22 cellular contexts compared by ENCODE assay signal in the genomic region with DNA sequence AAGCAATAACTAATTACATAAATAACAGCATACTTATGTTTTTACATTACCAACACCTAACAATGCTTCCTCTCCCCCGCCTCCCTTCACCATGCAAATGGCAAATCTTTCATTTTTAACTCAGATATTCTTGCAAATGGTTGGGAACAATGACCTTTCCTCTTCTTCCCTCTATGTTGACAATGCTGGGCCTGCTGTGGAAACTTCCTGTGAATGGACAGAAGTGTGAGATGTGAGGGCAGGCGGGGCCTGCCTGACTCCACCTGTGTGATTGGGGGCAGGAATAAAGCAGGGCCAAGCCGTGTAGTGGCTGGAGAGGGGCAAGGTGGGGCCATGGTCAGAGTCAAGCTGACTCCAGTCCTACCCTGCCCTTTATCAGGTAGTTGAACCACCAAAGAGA.
DNase-seq lines count a peak whose midpoint lies in the region; ATAC-seq, FAIRE-seq and TF ChIP-seq lines count a peak whose summit lies in the region.
"Had no signal": no experiment of that assay in that cellular context is flagged by ENCODE, and none has a peak within 500 bp of the region (broad histone marks: within the 10 kb centered on the region; RNA-seq: fewer than 3 reads in every experiment).

No MANE protein-coding gene starts in this region.

- DNase-seq in NCI-H1105 (lab: John Stamatoyannopoulos, UW) (peak; percentile 5), NCI-H1105 treated with DMSO at 0.1 percent for 48 hours (lab: John Stamatoyannopoulos, UW) (no peak), HepG2 (ENCODE audit: low spot score) (peak; percentile 10), right lobe of liver (no peak), aorta (no peak)
- DNase-seq: AML-193; CD4-positive, alpha-beta T cell; CD8-positive, alpha-beta T cell; DMS 273 treated with DMSO at 0.1 percent for 48 hours; DMS153; DMS53; DMS79; DND-41; EL; GDM1 had no signal

- CTCF ChIA-PET in HepG2 (lab: Yijun Ruan, JAX; ENCODE audit: low intra/inter-chr PET ratio, low total read pairs), result no interaction called here

- no peaks in the 10 kb centered on the region for H3K79me2 ChIP-seq in HepG2 (ENCODE audit: insufficient read depth, low read length)

- intact Hi-C loops in HepG2 (cut with micrococcal nuclease; ENCODE audit: unreplicated experiment) (no loop called here), right lobe of liver (cut with DNase I) (no loop called here), aorta (cut with DNase I) (no loop called here)

- TF ChIP-seq POLR2A in HepG2 (IDR thresholded peaks at IDR 0.05; ENCODE audit: insufficient read depth in 1 of 2, low read depth in 2 of 2, low read length in 2 of 2), result no peak
- no peak for TF ChIP-seq POLR2A in right lobe of liver (IDR thresholded peaks at IDR 0.05)

- H3K27ac ChIP-seq in HepG2 (ENCODE audit: extremely low read length, insufficient read depth, low read length), result no peak overlapping the region
- H3K27ac ChIP-seq in right lobe of liver, result no peak overlapping the region
- H3K27ac ChIP-seq in aorta (ENCODE audit: low read depth in 1 of 2, low read length in 2 of 2), result no peak overlapping the region
- H3K27ac ChIP-seq: 22Rv1; A549; BLaER1 treated with 17β-estradiol and CSF1 and Interleukin-3, amounts not matched to agents 10 nM and 100 nM; C4-2B had no signal

- H4K20me1 ChIP-seq in HepG2 (ENCODE audit: insufficient read depth, low read length), result no peaks in the 10 kb centered on the region
- H4K20me1 ChIP-seq: BLaER1 treated with 17β-estradiol and CSF1 and Interleukin-3, amounts not matched to agents 10 nM and 100 nM had no signal

- TF ChIP-seq EP300 in HepG2 (IDR thresholded peaks at IDR 0.05; ENCODE audit: low read depth in 2 of 2, low read length in 2 of 2) (no peak), HepG2 (CRISPR knock-in tag; IDR thresholded peaks at IDR 0.05; ENCODE audit: borderline replicate concordance) (no peak)

- POLR2A ChIA-PET in HepG2 (lab: Yijun Ruan, JAX), result no interaction called here

- ATAC-seq in HepG2 (no peak; the same call in 2 of the 3 replicates), right lobe of liver (no peak), aorta (ENCODE audit: low FRiP score) (no peak)
- ATAC-seq: A549; CD8-positive, alpha-beta T cell; GM12878 had no signal

- H3K4me1 ChIP-seq in HepG2 (ENCODE audit: insufficient read depth, low read length), result peaks cover 30% of the 10 kb centered on the region
- H3K4me1 ChIP-seq in right lobe of liver, result no peaks in the 10 kb centered on the region
- H3K4me1 ChIP-seq in aorta (ENCODE audit: control insufficient read depth in 1 of 2, insufficient read depth in 2 of 2, low read length in 2 of 2), result no peaks in the 10 kb centered on the region
- H3K4me1 ChIP-seq: A549; BLaER1 treated with 17β-estradiol and CSF1 and Interleukin-3, amounts not matched to agents 10 nM and 100 nM had no signal

- no peaks in the 10 kb centered on the region for H3K36me3 ChIP-seq in HepG2 (replicated peaks in 1 of 2; ENCODE audit: control insufficient read depth in 1 of 2, insufficient read depth in 2 of 2, low read length in 2 of 2)
- H3K36me3 ChIP-seq in right lobe of liver, result no peaks in the 10 kb centered on the region
- no peaks in the 10 kb centered on the region for H3K36me3 ChIP-seq in aorta (ENCODE audit: control insufficient read depth in 1 of 2, insufficient read depth in 2 of 2, low read length in 1 of 2)
- H3K36me3 ChIP-seq: BLaER1 treated with 17β-estradiol and CSF1 and Interleukin-3, amounts not matched to agents 10 nM and 100 nM had no signal

- H3K27me3 ChIP-seq in HepG2 (ENCODE audit: control insufficient read depth in 1 of 2, insufficient read depth in 2 of 2, low read length in 2 of 2), result no peaks in the 10 kb centered on the region
- no peaks in the 10 kb centered on the region for H3K27me3 ChIP-seq in right lobe of liver
- no peaks in the 10 kb centered on the region for H3K27me3 ChIP-seq in aorta (ENCODE audit: control insufficient read depth in 1 of 2, insufficient read depth in 2 of 2, low read length in 1 of 2)
- H3K27me3 ChIP-seq: BLaER1 treated with 17β-estradiol and CSF1 and Interleukin-3, amounts not matched to agents 10 nM and 100 nM had no signal

- no peak for TF ChIP-seq CTCF in HepG2 (CRISPR knock-in tag; IDR thresholded peaks at IDR 0.05)
- TF ChIP-seq CTCF in right lobe of liver (IDR thresholded peaks at IDR 0.05), result no peak

- in situ Hi-C loops in HepG2 (cut with HindIII; ENCODE audit: extremely low pct_ligation_motif_present, low pct_unique_long_range_greater_than_20kb), result no loop called here

- no peak overlapping the region for H3K9ac ChIP-seq in HepG2 (ENCODE audit: insufficient read depth, low read depth, low read length)
- H3K9ac ChIP-seq: BLaER1 treated with 17β-estradiol and CSF1 and Interleukin-3, amounts not matched to agents 10 nM and 100 nM had no signal

- no peak for TF ChIP-seq RAD21 in HepG2 (CRISPR knock-in tag; IDR thresholded peaks at IDR 0.05)

- FAIRE-seq in HepG2 (lab: Jason Lieb, UNC), result no peak
- FAIRE-seq: A549, GM12878, GM12892, GM18507 had no signal

- H3K9me3 ChIP-seq in HepG2 (ENCODE audit: low read length), result no peaks in the 10 kb centered on the region
- no peaks in the 10 kb centered on the region for H3K9me3 ChIP-seq in right lobe of liver
- H3K9me3 ChIP-seq in aorta (ENCODE audit: control insufficient read depth, low read length), result no peaks in the 10 kb centered on the region

- H3K4me2 ChIP-seq in HepG2 (ENCODE audit: low read depth, low read length), result 0 out of 2 replicates have a peak overlapping the region, but pooled peaks have one; percentile 2
- H3K4me2 ChIP-seq: A549; BLaER1 treated with 17β-estradiol and CSF1 and Interleukin-3, amounts not matched to agents 10 nM and 100 nM had no signal

- 62% methylated on average over 3 of the region's 3 CpGs for WGBS in HepG2 (ENCODE audit: low lambda C conversion rate)
- WGBS in right lobe of liver (ENCODE audit: insufficient coverage, low coverage, low lambda C conversion rate, missing lambda C conversion rate), result 76% methylated on average over 3 of the region's 3 CpGs
- WGBS in aorta, 2 donors, result 71 to 84% methylated on average over 3 of the region's 3 CpGs

- BruUV-seq in HepG2 (replicated peaks; lab: Mats Ljungman, UMichigan), result no TSS peak

- no peak overlapping the region for H2AFZ ChIP-seq in HepG2 (ENCODE audit: low read length)

- no peak overlapping the region for H3K4me3 ChIP-seq in HepG2 (replicated peaks in 1 of 3; ENCODE audit: insufficient read depth in 1 of 3, low read depth in 2 of 3, low read length in 3 of 3)
- no peak overlapping the region for H3K4me3 ChIP-seq in right lobe of liver
- H3K4me3 ChIP-seq in aorta (ENCODE audit: low read length in 2 of 2), result no peak overlapping the region
- H3K4me3 ChIP-seq: A549; BLaER1 treated with 17β-estradiol and CSF1 and Interleukin-3, amounts not matched to agents 10 nM and 100 nM; GM12878 had no signal

TF ChIP-seq in HepG2, 621 proteins besides CTCF, POLR2A, EP300 and RAD21 (continues in another document):
- TF ChIP-seq SOX5 (CRISPR knock-in tag; IDR thresholded peaks at IDR 0.05; ENCODE audit: borderline replicate concordance) (peak; percentile 45; the same call in 1 of the 2 replicates), SOX13 (IDR thresholded peaks at IDR 0.05) (no peak), SOX13 (CRISPR knock-in tag; conservative IDR thresholded peaks at IDR 0.05 in 1 of 2, IDR thresholded peaks at IDR 0.05 in 1 of 2) (peak in 1 of 2 experiments; percentile 51; a peak in 2 of 4 replicates), POGZ (CRISPR knock-in tag; IDR thresholded peaks at IDR 0.05) (0 out of 2 replicates have a peak, but pooled peaks have one; percentile 23), PPARG (CRISPR knock-in tag; conservative IDR thresholded peaks at IDR 0.05) (peak; percentile 76), ZSCAN30 (CRISPR knock-in tag; IDR thresholded peaks at IDR 0.05) (no peak), FOXA1 (IDR thresholded peaks at IDR 0.05) (no peak), FOXA1 (CRISPR knock-in tag; IDR thresholded peaks at IDR 0.05) (peak; percentile 40; the same call in 1 of the 2 replicates), POLR2AphosphoS2 (IDR thresholded peaks at IDR 0.05; ENCODE audit: low read depth, low read length) (no peak), NFYB (CRISPR knock-in tag; IDR thresholded peaks at IDR 0.05) (no peak), FOXK1 (CRISPR knock-in tag; IDR thresholded peaks at IDR 0.05; ENCODE audit: borderline replicate concordance, low read depth) (no peak), RXRB (CRISPR knock-in tag; IDR thresholded peaks at IDR 0.05; ENCODE audit: borderline replicate concordance) (peak; percentile 59; the same call in 1 of the 2 replicates)
- TF ChIP-seq, protein P1, sequence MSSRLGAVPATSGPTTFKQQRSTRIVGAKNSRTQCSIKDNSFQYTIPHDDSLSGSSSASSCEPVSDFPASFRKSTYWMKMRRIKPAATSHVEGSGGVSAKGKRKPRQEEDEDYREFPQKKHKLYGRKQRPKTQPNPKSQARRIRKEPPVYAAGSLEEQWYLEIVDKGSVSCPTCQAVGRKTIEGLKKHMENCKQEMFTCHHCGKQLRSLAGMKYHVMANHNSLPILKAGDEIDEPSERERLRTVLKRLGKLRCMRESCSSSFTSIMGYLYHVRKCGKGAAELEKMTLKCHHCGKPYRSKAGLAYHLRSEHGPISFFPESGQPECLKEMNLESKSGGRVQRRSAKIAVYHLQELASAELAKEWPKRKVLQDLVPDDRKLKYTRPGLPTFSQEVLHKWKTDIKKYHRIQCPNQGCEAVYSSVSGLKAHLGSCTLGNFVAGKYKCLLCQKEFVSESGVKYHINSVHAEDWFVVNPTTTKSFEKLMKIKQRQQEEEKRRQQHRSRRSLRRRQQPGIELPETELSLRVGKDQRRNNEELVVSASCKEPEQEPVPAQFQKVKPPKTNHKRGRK (CRISPR knock-in tag; IDR thresholded peaks at IDR 0.05), result no peak
- TF ChIP-seq, protein P2, sequence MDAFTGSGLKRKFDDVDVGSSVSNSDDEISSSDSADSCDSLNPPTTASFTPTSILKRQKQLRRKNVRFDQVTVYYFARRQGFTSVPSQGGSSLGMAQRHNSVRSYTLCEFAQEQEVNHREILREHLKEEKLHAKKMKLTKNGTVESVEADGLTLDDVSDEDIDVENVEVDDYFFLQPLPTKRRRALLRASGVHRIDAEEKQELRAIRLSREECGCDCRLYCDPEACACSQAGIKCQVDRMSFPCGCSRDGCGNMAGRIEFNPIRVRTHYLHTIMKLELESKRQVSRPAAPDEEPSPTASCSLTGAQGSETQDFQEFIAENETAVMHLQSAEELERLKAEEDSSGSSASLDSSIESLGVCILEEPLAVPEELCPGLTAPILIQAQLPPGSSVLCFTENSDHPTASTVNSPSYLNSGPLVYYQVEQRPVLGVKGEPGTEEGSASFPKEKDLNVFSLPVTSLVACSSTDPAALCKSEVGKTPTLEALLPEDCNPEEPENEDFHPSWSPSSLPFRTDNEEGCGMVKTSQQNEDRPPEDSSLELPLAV (CRISPR knock-in tag; conservative IDR thresholded peaks at IDR 0.05; ENCODE audit: low read depth), result no peak

Comparison
In these comparisons a context has a peak if more than half of its experiments do, and no peak if none do; other contexts are left out.
1. DNase-seq: peak in NCI-H1105 (single experiment) and HepG2 (single experiment); none in NCI-H1105 treated with DMSO at 0.1 percent for 48 hours (single experiment), right lobe of liver (0 of 3) and aorta (0 of 2).